Comparison of ENCODE assay signal across 2 cellular contexts in genomic region chr12:10214131-10214876, GRCh38.
TF ChIP-seq lines count a peak whose summit lies in the region.

No MANE protein-coding gene starts in this region.

TF ChIP-seq in K562, 482 proteins besides CTCF, POLR2A, EP300 and RAD21:
- TF ChIP-seq GTF3C2 (IDR thresholded peaks at IDR 0.05; ENCODE audit: borderline replicate concordance, extremely low read depth, insufficient read length), result no peak
- 0 out of 4 replicates have a peak, but pooled peaks of 1 of the 2 experiments have one; percentile 1 for TF ChIP-seq KDM1A (IDR thresholded peaks at IDR 0.05)
- no peak for TF ChIP-seq ATF6 (CRISPR knock-in tag; IDR thresholded peaks at IDR 0.05)
- TF ChIP-seq ELF1 (tag; IDR thresholded peaks at IDR 0.05), result no peak
- TF ChIP-seq TGIF2 (CRISPR knock-in tag; IDR thresholded peaks at IDR 0.05), result no peak
- no peak for TF ChIP-seq CTBP1 (IDR thresholded peaks at IDR 0.05; ENCODE audit: borderline replicate concordance)
- TF ChIP-seq ZNF592 (IDR thresholded peaks at IDR 0.05), result 0 out of 2 replicates have a peak, but pooled peaks have one; percentile 0
- no peak for TF ChIP-seq NR2C2 (CRISPR knock-in tag; IDR thresholded peaks at IDR 0.05)
- TF ChIP-seq NR2C2 (tag; IDR thresholded peaks at IDR 0.05), result 0 out of 2 replicates have a peak, but pooled peaks have one; percentile 6
- TF ChIP-seq TEAD4 (IDR thresholded peaks at IDR 0.05; ENCODE audit: low read length), result 0 out of 2 replicates have a peak, but pooled peaks have one; percentile 7
- TF ChIP-seq TEAD4 (CRISPR knock-in tag; IDR thresholded peaks at IDR 0.05; ENCODE audit: borderline replicate concordance), result no peak

TF ChIP-seq in liver, 16 proteins besides CTCF, POLR2A, EP300 and RAD21:
- TF ChIP-seq EGR1 (IDR thresholded peaks at IDR 0.05; ENCODE audit: low read depth in 2 of 2) (no peak), YY1 (IDR thresholded peaks at IDR 0.05) (no peak), SP1 (IDR thresholded peaks at IDR 0.05) (no peak), ZBTB33 (IDR thresholded peaks at IDR 0.05) (no peak), REST (IDR thresholded peaks at IDR 0.05) (peak; percentile 7), HNF4A (conservative IDR thresholded peaks at IDR 0.05) (peak in 1 of 2 donors; percentile 43), FOXA1 (IDR thresholded peaks at IDR 0.05) (no peak), JUND (IDR thresholded peaks at IDR 0.05) (no peak)
